Comparison of ENCODE assay signal across 8 cellular contexts in genomic region chr1:205600085-205600484, GRCh38. TPM values are rescaled to one million over a fixed set of nuclear protein-coding genes. Genes with fewer than 3 reads are reported as not detected.
DNase-seq lines count a peak whose midpoint lies in the region; ATAC-seq and TF ChIP-seq lines count a peak whose summit lies in the region.

No MANE protein-coding gene starts in this region.

- no peak for TF ChIP-seq POLR2A in testis (IDR thresholded peaks at IDR 0.05)

- POLR2A ChIA-PET in CD8-positive, alpha-beta T cell (lab: Charles Lee): interaction anchor here (1.3 to 2.1 kb wide), 3 partner anchors 8 to 31 kb away, joined by 3 to 8 read pairs (median 3); no protein-coding TSS in a partner anchor

- H3K4me3 Mint-ChIP-seq in CD8-positive, alpha-beta T cell: no peak overlapping the region
- H3K4me3 Mint-ChIP-seq in activated T-cell treated with anti-CD3 and anti-CD28 coated beads, Interleukin-2, amount 50 U/mL, for 4 hours: no peak overlapping the region

- peak overlapping the region; percentile 71 for H3K27ac Mint-ChIP-seq in CD8-positive, alpha-beta T cell

- no peaks in the 10 kb centered on the region for H3K9me3 Mint-ChIP-seq in CD8-positive, alpha-beta T cell
- H3K9me3 Mint-ChIP-seq in activated T-cell treated with anti-CD3 and anti-CD28 coated beads, Interleukin-2, amount 50 U/mL, for 4 hours: no peaks in the 10 kb centered on the region

- 76% methylated on average over 1 of the region's 1 CpG for WGBS in testis, 2 donors

- intact Hi-C loops in CD8-positive, alpha-beta T cell (cut with DNase I, micrococcal nuclease): no loop called here
- intact Hi-C loops in testis (cut with DNase I; ENCODE audit: low total_unique reads): no loop called here

- ATAC-seq in CD8-positive, alpha-beta T cell: no peak
- ATAC-seq in GM21723 (IDR thresholded peaks at IDR 0.05; ENCODE audit: unreplicated experiment): peak; percentile 78
- ATAC-seq in activated T-cell treated with anti-CD3 and anti-CD28 coated beads, Interleukin-2, amount 50 U/mL, for 4 hours: peak; percentile 92 to 95

- H3K4me3 ChIP-seq in CD8-positive, alpha-beta T cell (ENCODE audit: low read depth, low read length): no peak overlapping the region
- H3K4me3 ChIP-seq in BE2C (ENCODE audit: low read depth, low read length) (no peak overlapping the region), testis (no peak overlapping the region)

- H3K27me3 Mint-ChIP-seq in CD8-positive, alpha-beta T cell (ENCODE audit: low read depth): no peaks in the 10 kb centered on the region
- H3K27me3 Mint-ChIP-seq in activated T-cell treated with anti-CD3 and anti-CD28 coated beads, Interleukin-2, amount 50 U/mL, for 4 hours (ENCODE audit: low read depth): no peaks in the 10 kb centered on the region

- no peak for TF ChIP-seq CTCF in CD8-positive, alpha-beta T cell (IDR thresholded peaks at IDR 0.05)
- no peak for TF ChIP-seq CTCF in BE2C (IDR thresholded peaks at IDR 0.05; ENCODE audit: low read depth, low read length)
- no peak for TF ChIP-seq CTCF in testis (IDR thresholded peaks at IDR 0.05)

- CTCF ChIA-PET in CD8-positive, alpha-beta T cell (lab: Charles Lee): interaction anchor here (1.2 to 4.5 kb wide), 5 partner anchors 8 to 377 kb away, joined by 3 to 32 read pairs (median 6); no protein-coding TSS in a partner anchor

- peak in 2 of 7 experiments; percentile 5 for DNase-seq in CD8-positive, alpha-beta T cell
- no peak for DNase-seq in activated T-cell treated with anti-CD3 and anti-CD28 coated beads, Interleukin-2, amount 50 U/mL, for 4 hours
- DNase-seq in kidney tubule cell (ENCODE audit: low spot score): peak; percentile 89
- no peak for DNase-seq in superior temporal gyrus (ENCODE audit: extremely low spot score)
- DNase-seq in BE2C: no peak
- DNase-seq in testis: no peak
- no peak for DNase-seq in DMS53 (lab: John Stamatoyannopoulos, UW)

- H3K4me1 Mint-ChIP-seq in CD8-positive, alpha-beta T cell (ENCODE audit: low read depth): peaks cover 27% of the 10 kb centered on the region
- H3K4me1 Mint-ChIP-seq in activated T-cell treated with anti-CD3 and anti-CD28 coated beads, Interleukin-2, amount 50 U/mL, for 4 hours (ENCODE audit: low read depth): peaks cover 31% of the 10 kb centered on the region

- peaks cover 17% of the 10 kb centered on the region for H3K36me3 ChIP-seq in CD8-positive, alpha-beta T cell (ENCODE audit: insufficient read depth, low read length)
- H3K36me3 ChIP-seq in BE2C (0 out of 2 replicates have a peak, but pooled peaks cover 3% of the 10 kb centered on the region), testis (ENCODE audit: low read depth, missing control alignments) (no peaks in the 10 kb centered on the region)

- no peaks in the 10 kb centered on the region for H3K4me1 ChIP-seq in CD8-positive, alpha-beta T cell (ENCODE audit: insufficient read depth, low read length)
- no peaks in the 10 kb centered on the region for H3K4me1 ChIP-seq in BE2C
- peaks cover 16% of the 10 kb centered on the region for H3K4me1 ChIP-seq in testis

- H3K27me3 ChIP-seq in CD8-positive, alpha-beta T cell (ENCODE audit: insufficient read depth, low read length): no peaks in the 10 kb centered on the region
- H3K27me3 ChIP-seq in BE2C (no peaks in the 10 kb centered on the region), testis (no peaks in the 10 kb centered on the region)

- H3K27ac ChIP-seq in CD8-positive, alpha-beta T cell (ENCODE audit: low read depth, low read length): no peak overlapping the region
- no peak overlapping the region for H3K27ac ChIP-seq in testis

- H3K9me3 ChIP-seq in CD8-positive, alpha-beta T cell (ENCODE audit: low read length): no peaks in the 10 kb centered on the region
- H3K9me3 ChIP-seq in BE2C (no peaks in the 10 kb centered on the region), testis (no peaks in the 10 kb centered on the region)

- peaks cover 73% of the 10 kb centered on the region for H3K36me3 Mint-ChIP-seq in CD8-positive, alpha-beta T cell
- H3K36me3 Mint-ChIP-seq in activated T-cell treated with anti-CD3 and anti-CD28 coated beads, Interleukin-2, amount 50 U/mL, for 4 hours (ENCODE audit: insufficient read depth): peaks cover 31% of the 10 kb centered on the region

RNA-seq across cellular contexts. Expression of gene ELK4, which starts 31.7 kb away (rescaled TPM):
- total RNA-seq in CD8-positive, alpha-beta T cell: 100 to 1,000 TPM; 142 to 147 TPM
- 100 to 1,000 TPM in 2 of 3 donors, 10 to 100 TPM in 1; 90.7 to 103 (median 101) TPM for total RNA-seq in activated T-cell treated with anti-CD3 and anti-CD28 coated beads, Interleukin-2, amount 50 U/mL, for 4 hours
- polyA plus RNA-seq in BE2C (2012; ENCODE audit: insufficient read depth, insufficient read length, low read depth): 9.0 TPM
- 10 to 100 TPM; 20.5 to 25.4 TPM for total RNA-seq in testis
- polyA plus RNA-seq in testis (ENCODE audit: insufficient read depth, low read depth, low replicate concordance): 20.4 TPM
